ENCODE assay signal across 1 cellular context in the genomic region with DNA sequence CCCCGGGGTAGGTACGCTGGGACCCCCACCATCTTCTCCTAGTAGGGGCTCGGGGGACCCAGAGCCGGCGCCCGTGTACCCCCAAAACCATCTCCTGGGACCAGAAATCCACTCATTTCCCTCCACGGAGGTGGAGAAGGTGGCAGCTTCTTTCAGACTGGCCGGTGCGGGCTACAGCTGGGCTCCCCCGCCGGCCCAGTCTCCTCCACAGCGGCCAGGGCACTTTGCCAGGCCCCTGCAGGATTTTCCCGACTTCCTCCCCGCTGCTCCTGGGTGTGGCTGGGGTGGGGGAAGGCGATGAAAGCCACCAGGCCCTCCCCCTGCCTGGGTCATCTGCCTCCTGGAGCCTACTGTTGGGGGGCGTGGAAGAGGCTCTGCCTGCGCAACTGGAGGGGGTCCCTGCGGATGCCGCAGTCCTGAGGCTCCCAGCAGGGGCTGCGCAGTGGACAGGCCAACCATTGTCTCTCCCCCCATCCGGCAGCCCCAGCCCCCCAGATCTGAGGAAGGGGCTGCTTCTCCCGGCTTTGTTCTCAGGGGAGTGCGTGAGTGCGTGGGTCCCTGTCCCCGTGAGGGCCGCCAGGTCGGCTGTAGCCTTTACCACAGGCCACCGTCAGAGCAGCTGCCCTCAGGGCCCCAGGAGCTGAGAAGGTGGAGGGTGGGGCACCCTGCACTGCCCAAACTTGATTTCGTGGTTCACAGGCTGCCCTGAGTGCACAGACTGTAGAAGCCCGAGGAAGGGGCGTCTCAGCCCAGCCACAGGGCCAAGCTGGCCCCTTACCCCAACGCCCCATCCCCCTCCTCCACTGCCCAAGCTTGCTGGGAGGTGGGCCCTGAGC.
A peak's percentile ranks its signal among the peaks of the same experiment; 100 is the strongest.
TF ChIP-seq lines count a peak whose summit lies in the region.

No MANE protein-coding gene starts in this region.

TF ChIP-seq in K562, 482 proteins besides CTCF, POLR2A, EP300 and RAD21 (continued from another document and continues in another):
- TF ChIP-seq, protein P1, sequence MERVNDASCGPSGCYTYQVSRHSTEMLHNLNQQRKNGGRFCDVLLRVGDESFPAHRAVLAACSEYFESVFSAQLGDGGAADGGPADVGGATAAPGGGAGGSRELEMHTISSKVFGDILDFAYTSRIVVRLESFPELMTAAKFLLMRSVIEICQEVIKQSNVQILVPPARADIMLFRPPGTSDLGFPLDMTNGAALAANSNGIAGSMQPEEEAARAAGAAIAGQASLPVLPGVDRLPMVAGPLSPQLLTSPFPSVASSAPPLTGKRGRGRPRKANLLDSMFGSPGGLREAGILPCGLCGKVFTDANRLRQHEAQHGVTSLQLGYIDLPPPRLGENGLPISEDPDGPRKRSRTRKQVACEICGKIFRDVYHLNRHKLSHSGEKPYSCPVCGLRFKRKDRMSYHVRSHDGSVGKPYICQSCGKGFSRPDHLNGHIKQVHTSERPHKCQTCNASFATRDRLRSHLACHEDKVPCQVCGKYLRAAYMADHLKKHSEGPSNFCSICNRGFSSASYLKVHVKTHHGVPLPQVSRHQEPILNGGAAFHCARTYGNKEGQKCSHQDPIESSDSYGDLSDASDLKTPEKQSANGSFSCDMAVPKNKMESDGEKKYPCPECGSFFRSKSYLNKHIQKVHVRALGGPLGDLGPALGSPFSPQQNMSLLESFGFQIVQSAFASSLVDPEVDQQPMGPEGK (CRISPR knock-in tag; IDR thresholded peaks at IDR 0.05; ENCODE audit: borderline replicate concordance), result no peak
- TF ChIP-seq, protein P2, sequence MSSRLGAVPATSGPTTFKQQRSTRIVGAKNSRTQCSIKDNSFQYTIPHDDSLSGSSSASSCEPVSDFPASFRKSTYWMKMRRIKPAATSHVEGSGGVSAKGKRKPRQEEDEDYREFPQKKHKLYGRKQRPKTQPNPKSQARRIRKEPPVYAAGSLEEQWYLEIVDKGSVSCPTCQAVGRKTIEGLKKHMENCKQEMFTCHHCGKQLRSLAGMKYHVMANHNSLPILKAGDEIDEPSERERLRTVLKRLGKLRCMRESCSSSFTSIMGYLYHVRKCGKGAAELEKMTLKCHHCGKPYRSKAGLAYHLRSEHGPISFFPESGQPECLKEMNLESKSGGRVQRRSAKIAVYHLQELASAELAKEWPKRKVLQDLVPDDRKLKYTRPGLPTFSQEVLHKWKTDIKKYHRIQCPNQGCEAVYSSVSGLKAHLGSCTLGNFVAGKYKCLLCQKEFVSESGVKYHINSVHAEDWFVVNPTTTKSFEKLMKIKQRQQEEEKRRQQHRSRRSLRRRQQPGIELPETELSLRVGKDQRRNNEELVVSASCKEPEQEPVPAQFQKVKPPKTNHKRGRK (tag; IDR thresholded peaks at IDR 0.05), result no peak
- TF ChIP-seq, protein P3, sequence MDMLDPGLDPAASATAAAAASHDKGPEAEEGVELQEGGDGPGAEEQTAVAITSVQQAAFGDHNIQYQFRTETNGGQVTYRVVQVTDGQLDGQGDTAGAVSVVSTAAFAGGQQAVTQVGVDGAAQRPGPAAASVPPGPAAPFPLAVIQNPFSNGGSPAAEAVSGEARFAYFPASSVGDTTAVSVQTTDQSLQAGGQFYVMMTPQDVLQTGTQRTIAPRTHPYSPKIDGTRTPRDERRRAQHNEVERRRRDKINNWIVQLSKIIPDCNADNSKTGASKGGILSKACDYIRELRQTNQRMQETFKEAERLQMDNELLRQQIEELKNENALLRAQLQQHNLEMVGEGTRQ (CRISPR knock-in tag; IDR thresholded peaks at IDR 0.05), result no peak
- TF ChIP-seq C11orf30 (IDR thresholded peaks at IDR 0.05; ENCODE audit: low read depth) (no peak), FOXK2 (conservative IDR thresholded peaks at IDR 0.05 in 1 of 2, IDR thresholded peaks at IDR 0.05 in 1 of 2; ENCODE audit: low read depth in 2 of 2) (no peak), ZNF324 (CRISPR knock-in tag; IDR thresholded peaks at IDR 0.05) (no peak), CAMTA2 (CRISPR knock-in tag; conservative IDR thresholded peaks at IDR 0.05) (no peak), BMI1 (IDR thresholded peaks at IDR 0.05; ENCODE audit: low read length) (no peak), RBM14 (IDR thresholded peaks at IDR 0.05; ENCODE audit: borderline replicate concordance, insufficient read depth, low read depth, low read length) (0 out of 2 replicates have a peak, but pooled peaks have one; percentile 70), POLR2B (IDR thresholded peaks at IDR 0.05; ENCODE audit: low read depth, partially characterized antibody) (no peak), ZNF589 (CRISPR knock-in tag; IDR thresholded peaks at IDR 0.05; ENCODE audit: low read depth) (no peak), FIP1L1 (IDR thresholded peaks at IDR 0.05; ENCODE audit: low read depth, low read length, poor library complexity, severe bottlenecking) (no peak), ZC3H4 (CRISPR knock-in tag; IDR thresholded peaks at IDR 0.05; ENCODE audit: borderline replicate concordance) (no peak), MCM7 (IDR thresholded peaks at IDR 0.05) (peak in 1 of 2 experiments; percentile 37; a peak in 1 of 4 replicates), ASH1L (IDR thresholded peaks at IDR 0.05; ENCODE audit: borderline replicate concordance, low read depth, partially characterized antibody) (no peak), ZNF766 (CRISPR knock-in tag; conservative IDR thresholded peaks at IDR 0.05) (no peak), PYGO2 (tag; IDR thresholded peaks at IDR 0.05) (no peak), BCL6 (CRISPR knock-in tag; IDR thresholded peaks at IDR 0.05) (no peak), STAT5B (CRISPR knock-in tag; IDR thresholded peaks at IDR 0.05) (no peak), CHD1 (IDR thresholded peaks at IDR 0.05; ENCODE audit: low read length) (no peak), GATA2 (CRISPR knock-in tag; IDR thresholded peaks at IDR 0.05) (no peak), SUPT5H (IDR thresholded peaks at IDR 0.05) (no peak), ZNF224 (CRISPR knock-in tag; IDR thresholded peaks at IDR 0.05) (no peak), ZNF699 (CRISPR knock-in tag; IDR thresholded peaks at IDR 0.05; ENCODE audit: insufficient replicate concordance) (no peak), MYBL2 (IDR thresholded peaks at IDR 0.05; ENCODE audit: low read depth) (no peak), MYBL2 (CRISPR knock-in tag; IDR thresholded peaks at IDR 0.05; ENCODE audit: borderline replicate concordance) (no peak), NFE2L1 (tag; IDR thresholded peaks at IDR 0.05; ENCODE audit: borderline replicate concordance, low read depth) (no peak), ZNF239 (CRISPR knock-in tag; IDR thresholded peaks at IDR 0.05) (no peak), BRCA1 (IDR thresholded peaks at IDR 0.05) (no peak), BRCA1 (CRISPR knock-in tag; IDR thresholded peaks at IDR 0.05) (no peak), NRF1 (conservative IDR thresholded peaks at IDR 0.05 in 1 of 2, IDR thresholded peaks at IDR 0.05 in 1 of 2) (peak; percentile 61 to 69), SRSF7 (optimal IDR thresholded peaks at IDR 0.05; ENCODE audit: low read depth, low read length) (no peak), CTBP1 (IDR thresholded peaks at IDR 0.05; ENCODE audit: borderline replicate concordance) (peak; percentile 73), SMARCA4 (IDR thresholded peaks at IDR 0.05) (no peak), KHSRP (IDR thresholded peaks at IDR 0.05) (no peak), PHF8 (IDR thresholded peaks at IDR 0.05; ENCODE audit: borderline replicate concordance, low read length) (no peak; the same call in 1 of the 2 replicates), MED1 (CRISPR knock-in tag; IDR thresholded peaks at IDR 0.05; ENCODE audit: borderline replicate concordance) (no peak), RAD51 (IDR thresholded peaks at IDR 0.05; ENCODE audit: borderline replicate concordance, low read depth) (no peak), ZNF133 (CRISPR knock-in tag; IDR thresholded peaks at IDR 0.05) (no peak), HSF4 (CRISPR knock-in tag; IDR thresholded peaks at IDR 0.05; ENCODE audit: borderline replicate concordance) (no peak), HOXB6 (CRISPR knock-in tag; IDR thresholded peaks at IDR 0.05; ENCODE audit: borderline replicate concordance) (no peak), HDGF (IDR thresholded peaks at IDR 0.05) (no peak), ZNF785 (CRISPR knock-in tag; IDR thresholded peaks at IDR 0.05) (no peak)
- TF ChIP-seq, protein P4, sequence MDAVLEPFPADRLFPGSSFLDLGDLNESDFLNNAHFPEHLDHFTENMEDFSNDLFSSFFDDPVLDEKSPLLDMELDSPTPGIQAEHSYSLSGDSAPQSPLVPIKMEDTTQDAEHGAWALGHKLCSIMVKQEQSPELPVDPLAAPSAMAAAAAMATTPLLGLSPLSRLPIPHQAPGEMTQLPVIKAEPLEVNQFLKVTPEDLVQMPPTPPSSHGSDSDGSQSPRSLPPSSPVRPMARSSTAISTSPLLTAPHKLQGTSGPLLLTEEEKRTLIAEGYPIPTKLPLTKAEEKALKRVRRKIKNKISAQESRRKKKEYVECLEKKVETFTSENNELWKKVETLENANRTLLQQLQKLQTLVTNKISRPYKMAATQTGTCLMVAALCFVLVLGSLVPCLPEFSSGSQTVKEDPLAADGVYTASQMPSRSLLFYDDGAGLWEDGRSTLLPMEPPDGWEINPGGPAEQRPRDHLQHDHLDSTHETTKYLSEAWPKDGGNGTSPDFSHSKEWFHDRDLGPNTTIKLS (IDR thresholded peaks at IDR 0.05; ENCODE audit: borderline replicate concordance, low read depth), result no peak
- TF ChIP-seq, protein P5, sequence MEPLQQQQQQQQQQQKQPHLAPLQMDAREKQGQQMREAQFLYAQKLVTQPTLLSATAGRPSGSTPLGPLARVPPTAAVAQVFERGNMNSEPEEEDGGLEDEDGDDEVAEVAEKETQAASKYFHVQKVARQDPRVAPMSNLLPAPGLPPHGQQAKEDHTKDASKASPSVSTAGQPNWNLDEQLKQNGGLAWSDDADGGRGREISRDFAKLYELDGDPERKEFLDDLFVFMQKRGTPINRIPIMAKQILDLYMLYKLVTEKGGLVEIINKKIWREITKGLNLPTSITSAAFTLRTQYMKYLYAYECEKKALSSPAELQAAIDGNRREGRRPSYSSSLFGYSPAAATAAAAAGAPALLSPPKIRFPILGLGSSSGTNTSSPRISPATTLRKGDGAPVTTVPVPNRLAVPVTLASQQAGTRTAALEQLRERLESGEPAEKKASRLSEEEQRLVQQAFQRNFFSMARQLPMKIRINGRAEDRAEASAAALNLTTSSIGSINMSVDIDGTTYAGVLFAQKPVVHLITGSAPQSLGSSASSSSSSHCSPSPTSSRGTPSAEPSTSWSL (CRISPR knock-in tag; IDR thresholded peaks at IDR 0.05; ENCODE audit: borderline replicate concordance), result 0 out of 2 replicates have a peak, but pooled peaks have one; percentile 20
- TF ChIP-seq, protein P6, sequence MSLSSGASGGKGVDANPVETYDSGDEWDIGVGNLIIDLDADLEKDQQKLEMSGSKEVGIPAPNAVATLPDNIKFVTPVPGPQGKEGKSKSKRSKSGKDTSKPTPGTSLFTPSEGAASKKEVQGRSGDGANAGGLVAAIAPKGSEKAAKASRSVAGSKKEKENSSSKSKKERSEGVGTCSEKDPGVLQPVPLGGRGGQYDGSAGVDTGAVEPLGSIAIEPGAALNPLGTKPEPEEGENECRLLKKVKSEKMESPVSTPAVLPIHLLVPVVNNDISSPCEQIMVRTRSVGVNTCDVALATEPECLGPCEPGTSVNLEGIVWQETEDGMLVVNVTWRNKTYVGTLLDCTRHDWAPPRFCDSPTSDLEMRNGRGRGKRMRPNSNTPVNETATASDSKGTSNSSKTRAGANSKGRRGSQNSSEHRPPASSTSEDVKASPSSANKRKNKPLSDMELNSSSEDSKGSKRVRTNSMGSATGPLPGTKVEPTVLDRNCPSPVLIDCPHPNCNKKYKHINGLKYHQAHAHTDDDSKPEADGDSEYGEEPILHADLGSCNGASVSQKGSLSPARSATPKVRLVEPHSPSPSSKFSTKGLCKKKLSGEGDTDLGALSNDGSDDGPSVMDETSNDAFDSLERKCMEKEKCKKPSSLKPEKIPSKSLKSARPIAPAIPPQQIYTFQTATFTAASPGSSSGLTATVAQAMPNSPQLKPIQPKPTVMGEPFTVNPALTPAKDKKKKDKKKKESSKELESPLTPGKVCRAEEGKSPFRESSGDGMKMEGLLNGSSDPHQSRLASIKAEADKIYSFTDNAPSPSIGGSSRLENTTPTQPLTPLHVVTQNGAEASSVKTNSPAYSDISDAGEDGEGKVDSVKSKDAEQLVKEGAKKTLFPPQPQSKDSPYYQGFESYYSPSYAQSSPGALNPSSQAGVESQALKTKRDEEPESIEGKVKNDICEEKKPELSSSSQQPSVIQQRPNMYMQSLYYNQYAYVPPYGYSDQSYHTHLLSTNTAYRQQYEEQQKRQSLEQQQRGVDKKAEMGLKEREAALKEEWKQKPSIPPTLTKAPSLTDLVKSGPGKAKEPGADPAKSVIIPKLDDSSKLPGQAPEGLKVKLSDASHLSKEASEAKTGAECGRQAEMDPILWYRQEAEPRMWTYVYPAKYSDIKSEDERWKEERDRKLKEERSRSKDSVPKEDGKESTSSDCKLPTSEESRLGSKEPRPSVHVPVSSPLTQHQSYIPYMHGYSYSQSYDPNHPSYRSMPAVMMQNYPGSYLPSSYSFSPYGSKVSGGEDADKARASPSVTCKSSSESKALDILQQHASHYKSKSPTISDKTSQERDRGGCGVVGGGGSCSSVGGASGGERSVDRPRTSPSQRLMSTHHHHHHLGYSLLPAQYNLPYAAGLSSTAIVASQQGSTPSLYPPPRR (CRISPR knock-in tag; IDR thresholded peaks at IDR 0.05; ENCODE audit: borderline replicate concordance), result no peak
- TF ChIP-seq, protein P7, sequence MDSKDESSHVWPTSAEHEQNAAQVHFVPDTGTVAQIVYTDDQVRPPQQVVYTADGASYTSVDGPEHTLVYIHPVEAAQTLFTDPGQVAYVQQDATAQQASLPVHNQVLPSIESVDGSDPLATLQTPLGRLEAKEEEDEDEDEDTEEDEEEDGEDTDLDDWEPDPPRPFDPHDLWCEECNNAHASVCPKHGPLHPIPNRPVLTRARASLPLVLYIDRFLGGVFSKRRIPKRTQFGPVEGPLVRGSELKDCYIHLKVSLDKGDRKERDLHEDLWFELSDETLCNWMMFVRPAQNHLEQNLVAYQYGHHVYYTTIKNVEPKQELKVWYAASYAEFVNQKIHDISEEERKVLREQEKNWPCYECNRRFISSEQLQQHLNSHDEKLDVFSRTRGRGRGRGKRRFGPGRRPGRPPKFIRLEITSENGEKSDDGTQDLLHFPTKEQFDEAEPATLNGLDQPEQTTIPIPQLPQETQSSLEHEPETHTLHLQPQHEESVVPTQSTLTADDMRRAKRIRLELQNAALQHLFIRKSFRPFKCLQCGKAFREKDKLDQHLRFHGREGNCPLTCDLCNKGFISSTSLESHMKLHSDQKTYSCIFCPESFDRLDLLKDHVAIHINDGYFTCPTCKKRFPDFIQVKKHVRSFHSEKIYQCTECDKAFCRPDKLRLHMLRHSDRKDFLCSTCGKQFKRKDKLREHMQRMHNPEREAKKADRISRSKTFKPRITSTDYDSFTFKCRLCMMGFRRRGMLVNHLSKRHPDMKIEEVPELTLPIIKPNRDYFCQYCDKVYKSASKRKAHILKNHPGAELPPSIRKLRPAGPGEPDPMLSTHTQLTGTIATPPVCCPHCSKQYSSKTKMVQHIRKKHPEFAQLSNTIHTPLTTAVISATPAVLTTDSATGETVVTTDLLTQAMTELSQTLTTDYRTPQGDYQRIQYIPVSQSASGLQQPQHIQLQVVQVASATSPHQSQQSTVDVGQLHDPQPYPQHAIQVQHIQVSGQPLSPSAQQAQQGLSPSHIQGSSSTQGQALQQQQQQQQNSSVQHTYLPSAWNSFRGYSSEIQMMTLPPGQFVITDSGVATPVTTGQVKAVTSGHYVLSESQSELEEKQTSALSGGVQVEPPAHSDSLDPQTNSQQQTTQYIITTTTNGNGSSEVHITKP (IDR thresholded peaks at IDR 0.05; ENCODE audit: partially characterized antibody), result peak; percentile 8
